8 cellular contexts compared by ENCODE assay signal in genomic region chr10:55631071-55631654, GRCh38.
A peak's percentile ranks its signal among the peaks of the same experiment; 100 is the strongest.
DNase-seq lines count a peak whose midpoint lies in the region; ATAC-seq and TF ChIP-seq lines count a peak whose summit lies in the region.

No MANE protein-coding gene starts in this region.

- CTCF ChIA-PET in GM10248 (lab: Yijun Ruan, JAX), result no interaction called here

- TF ChIP-seq CTCF in GM10248 (IDR thresholded peaks at IDR 0.05; ENCODE audit: control extremely low read depth, extremely low read depth, low read depth, missing control alignments), result peak; percentile 27
- peak; percentile 27 for TF ChIP-seq CTCF in foreskin fibroblast (IDR thresholded peaks at IDR 0.05; ENCODE audit: low read depth, low read length)
- peak; percentile 88 for TF ChIP-seq CTCF in nephron progenitor cell (IDR thresholded peaks at IDR 0.05)

- peak; percentile 64 for DNase-seq in GM10248 (ENCODE audit: extremely low spot score)
- DNase-seq in HuH-7 (ENCODE audit: low spot score), result peak; percentile 59
- peak; percentile 81 for DNase-seq in T1000 (lab: John Stamatoyannopoulos, UW)
- peak in 1 of 2 donors; percentile 1 for DNase-seq in foreskin fibroblast
- peak; percentile 88 for DNase-seq in nephron progenitor cell
- DNase-seq in NCI-H526 treated with DMSO at 0.1 percent for 48 hours (lab: John Stamatoyannopoulos, UW), result no peak
- DNase-seq in NCI-H128 (lab: John Stamatoyannopoulos, UW; ENCODE audit: unreplicated experiment), result no peak

- H3K4me1 Mint-ChIP-seq in nephron progenitor cell, result peaks cover 11% of the 10 kb centered on the region

- no peaks in the 10 kb centered on the region for H3K36me3 Mint-ChIP-seq in nephron progenitor cell (ENCODE audit: low read depth)

- peak overlapping the region; percentile 89 for H3K4me3 Mint-ChIP-seq in nephron progenitor cell

- peaks cover 29% of the 10 kb centered on the region for H3K27me3 Mint-ChIP-seq in nephron progenitor cell (ENCODE audit: low read depth, poor library complexity)

- no peaks in the 10 kb centered on the region for H3K9me3 Mint-ChIP-seq in nephron progenitor cell

- POLR2A ChIA-PET in GM10248 (lab: Yijun Ruan, JAX), result no interaction called here

- H3K4me3 ChIP-seq in foreskin fibroblast (ENCODE audit: low read depth in 1 of 2, low read length in 2 of 2), result peak overlapping the region; percentile 35 to 36

- no peak overlapping the region for H3K27ac Mint-ChIP-seq in nephron progenitor cell

- ATAC-seq in GM21576 (IDR thresholded peaks at IDR 0.05; ENCODE audit: unreplicated experiment), result peak; percentile 87

Comparison
In these comparisons a context has a peak if more than half of its experiments do, and no peak if none do; other contexts are left out.
1. DNase-seq: peak in GM10248 (single experiment), HuH-7 (single experiment), T1000 (single experiment) and nephron progenitor cell (single experiment); none in NCI-H526 treated with DMSO at 0.1 percent for 48 hours (single experiment) and NCI-H128 (single experiment).
2. CTCF ChIP-seq: peak in every context shown above with its lines; median percentile 88 in nephron progenitor cell; 27 in GM10248; 27 in foreskin fibroblast.